In genomic region chr1:182595641-182596240, GRCh38 we compare ENCODE assay signal across 8 cellular contexts. TPM values are rescaled to one million over a fixed set of nuclear protein-coding genes. Genes with fewer than 3 reads are reported as not detected.
DNase-seq lines count a peak whose midpoint lies in the region; ATAC-seq and TF ChIP-seq lines count a peak whose summit lies in the region.

No MANE protein-coding gene starts in this region.

- H3K4me1 Mint-ChIP-seq in activated naive CD4-positive, alpha-beta T cell treated with anti-CD3 and anti-CD28 coated beads for 36 hours (ENCODE audit: low read depth) = peaks cover 14% of the 10 kb centered on the region

- H3K27me3 Mint-ChIP-seq in activated naive CD4-positive, alpha-beta T cell treated with anti-CD3 and anti-CD28 coated beads for 36 hours (ENCODE audit: low read depth) = no peaks in the 10 kb centered on the region

- H3K79me2 ChIP-seq in KMS-11 (ENCODE audit: insufficient read depth, low read depth) = peaks cover 2% of the 10 kb centered on the region; the same call in 1 of the 2 replicates

- H3K4me2 ChIP-seq in KMS-11 = 0 out of 2 replicates have a peak overlapping the region, but pooled peaks have one; percentile 1

- H3K27me3 ChIP-seq in KMS-11 (ENCODE audit: insufficient read depth, low read depth) = no peaks in the 10 kb centered on the region

- H3K9ac ChIP-seq in KMS-11 = no peak overlapping the region

- no peak overlapping the region for H3K4me3 ChIP-seq in KMS-11 (IDR thresholded peaks at IDR 0.05; ENCODE audit: insufficient read depth, low read depth, low read length)

- H4K20me1 ChIP-seq in KMS-11 (ENCODE audit: insufficient read depth) = peaks cover 10% of the 10 kb centered on the region

- DNase-seq in DMS53 (lab: John Stamatoyannopoulos, UW) (peak; percentile 77), SHP77 treated with DMSO at 0.1 percent for 48 hours (lab: John Stamatoyannopoulos, UW) (peak; percentile 50), globus pallidus (ENCODE audit: low spot score) (peak; percentile 49), posterior vena cava (ENCODE audit: low spot score) (peak; percentile 90)
- peak; percentile 86 for DNase-seq in activated naive CD4-positive, alpha-beta T cell treated with anti-CD3 and anti-CD28 coated beads for 36 hours

- ATAC-seq in GM19351 (IDR thresholded peaks at IDR 0.05; ENCODE audit: unreplicated experiment) = no peak
- no peak for ATAC-seq in GM21528 (IDR thresholded peaks at IDR 0.05; ENCODE audit: low FRiP score, unreplicated experiment)

- TF ChIP-seq CTCF in KMS-11 (conservative IDR thresholded peaks at IDR 0.05; ENCODE audit: low read depth, low read length) = peak; percentile 97

- intact Hi-C loops in activated naive CD4-positive, alpha-beta T cell treated with anti-CD3 and anti-CD28 coated beads for 36 hours (cut with micrococcal nuclease) = loop anchor here (1.0 kb wide), 2 partner anchors 149 to 187 kb away; no protein-coding TSS in a partner anchor
- intact Hi-C loops in posterior vena cava (cut with DNase I) = loop anchor here in 1 of 2 donors (5.0 kb wide), 1 partner anchor 192 kb away; the partner anchor contains the start of gene NPL

- no peak overlapping the region for H3K4me3 Mint-ChIP-seq in activated naive CD4-positive, alpha-beta T cell treated with anti-CD3 and anti-CD28 coated beads for 36 hours

- H3K27ac ChIP-seq in KMS-11 = no peak overlapping the region

- peaks cover 3% of the 10 kb centered on the region; the same call in 1 of the 2 replicates for H3K36me3 ChIP-seq in KMS-11 (ENCODE audit: insufficient read depth)

- H3K36me3 Mint-ChIP-seq in activated naive CD4-positive, alpha-beta T cell treated with anti-CD3 and anti-CD28 coated beads for 36 hours (ENCODE audit: low read depth) = no peaks in the 10 kb centered on the region

- no peaks in the 10 kb centered on the region for H3K9me3 Mint-ChIP-seq in activated naive CD4-positive, alpha-beta T cell treated with anti-CD3 and anti-CD28 coated beads for 36 hours

- no peak overlapping the region for H2AFZ ChIP-seq in KMS-11 (ENCODE audit: low read depth)

- CTCF ChIA-PET in activated naive CD4-positive, alpha-beta T cell treated with anti-CD3 and anti-CD28 coated beads for 36 hours (lab: Charles Lee) = interaction anchor here (0.6 to 28.9 kb wide), 30 partner anchors 9 to 511 kb away, joined by 3 to 797 read pairs (median 4); partner anchors contain the start of genes NPL, RGS16 and RNASEL

- H3K4me1 ChIP-seq in KMS-11 (ENCODE audit: low read depth, poor library complexity, severe bottlenecking) = peaks cover 2% of the 10 kb centered on the region

- no peak overlapping the region for H3K27ac Mint-ChIP-seq in activated naive CD4-positive, alpha-beta T cell treated with anti-CD3 and anti-CD28 coated beads for 36 hours

RNA-seq across cellular contexts. Expression of gene RNASEL, which starts 6.7 kb away (rescaled TPM):
- 1 to 10 TPM; 2.5 TPM for total RNA-seq in activated naive CD4-positive, alpha-beta T cell treated with anti-CD3 and anti-CD28 coated beads for 36 hours
- 1 to 10 TPM; 5.1 to 9.2 TPM for total RNA-seq in posterior vena cava

RNA-seq across cellular contexts. Expression of gene RGS16, which starts 8.4 kb away (rescaled TPM):
- total RNA-seq in activated naive CD4-positive, alpha-beta T cell treated with anti-CD3 and anti-CD28 coated beads for 36 hours = 10 to 100 TPM; 35.3 to 37.3 TPM
- total RNA-seq in posterior vena cava = 1 to 10 TPM; 3.1 to 6.9 TPM

Comparison
In these comparisons a context has a peak if more than half of its experiments do, and no peak if none do; other contexts are left out.
1. RNA of gene RGS16, which starts 8.4 kb away (total RNA-seq): 35.3 to 37.3 TPM in activated naive CD4-positive, alpha-beta T cell treated with anti-CD3 and anti-CD28 coated beads for 36 hours; 3.1 to 6.9 TPM in posterior vena cava; every median in the first group is over 4 times any median in the second.
2. Peak in every context shown above with its lines, with median percentiles within 50 percentile points of each other: DNase-seq.